ENCODE assay signal across 41 cellular contexts in the genomic region with DNA sequence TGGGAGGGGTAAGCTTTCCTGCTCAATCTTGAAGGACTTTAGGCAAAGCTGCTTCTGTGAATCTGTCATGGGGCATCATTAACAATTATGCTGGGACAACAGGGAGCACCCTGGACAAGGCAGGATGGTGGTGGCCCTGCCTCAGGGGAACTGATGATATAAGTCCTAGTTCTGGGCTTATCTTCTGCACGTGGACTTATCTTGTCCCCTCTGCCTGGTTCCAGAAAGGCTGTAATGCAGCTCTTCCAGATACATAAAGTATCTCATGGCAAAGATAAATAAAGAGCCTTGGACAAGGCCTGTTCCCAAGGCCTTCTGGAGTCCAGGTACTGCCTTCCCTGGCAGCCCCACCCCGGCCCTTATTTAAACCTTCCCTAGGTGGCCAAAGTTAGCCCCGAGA. TPM values are rescaled to one million over a fixed set of nuclear protein-coding genes. Genes with fewer than 3 reads are reported as not detected.
"Had no signal": no experiment of that assay in that cellular context is flagged by ENCODE, and none has a peak within 500 bp of the region (broad histone marks: within the 10 kb centered on the region; RNA-seq: fewer than 3 reads in every experiment).

No MANE protein-coding gene starts in this region.

- H3K27ac ChIP-seq: adrenal gland, ascending aorta, body of pancreas, brain microvascular endothelial cell, breast epithelium, cardiac muscle cell had no signal

- H3K4me3 ChIP-seq: adrenal gland, ascending aorta, body of pancreas, breast epithelium, cardiac muscle cell had no signal

- H3K4me1 Mint-ChIP-seq: activated T-helper 17 cell treated with anti-CD3 and anti-CD28 coated beads, Interleukin-2, amount 50 U/mL, for 72 hours had no signal

- FAIRE-seq: astrocyte, bronchial epithelial cell had no signal

- H3K9me3 Mint-ChIP-seq: activated naive CD4-positive, alpha-beta T cell treated with anti-CD3 and anti-CD28 coated beads for 36 hours; activated naive CD4-positive, alpha-beta T cell treated with anti-CD3 and anti-CD28 coated beads, Interleukin-2, amount 10 ng/mL, durations not matched to agents 7 days and 5 days; activated naive CD4-positive, alpha-beta T cell treated with anti-CD3 and anti-CD28 coated beads, Interleukin-2, amount 50 U/mL, for 24 hours; activated naive CD4-positive, alpha-beta T cell treated with anti-CD3 and anti-CD28 coated beads, Interleukin-2, amount 50 U/mL, for 72 hours; activated naive CD8-positive, alpha-beta T cell treated with anti-CD3 and anti-CD28 coated beads for 36 hours; activated naive CD8-positive, alpha-beta T cell treated with anti-CD3 and anti-CD28 coated beads, Interleukin-2, amount 10 ng/mL, durations not matched to agents 7 days and 5 days; activated naive CD8-positive, alpha-beta T cell treated with anti-CD3 and anti-CD28 coated beads, Interleukin-2, amount 50 U/mL, for 24 hours; activated T-cell treated with anti-CD3 and anti-CD28 coated beads, Interleukin-2, amount 50 U/mL, for 24 hours; activated T-cell treated with anti-CD3 and anti-CD28 coated beads, Interleukin-2, amount 50 U/mL, for 4 hours; activated T-cell treated with anti-CD3 and anti-CD28 coated beads, Interleukin-2, amount 50 U/mL, for 72 hours; activated T-helper 1 cell treated with anti-CD3 and anti-CD28 coated beads, Interleukin-12 subunit alpha, Interleukin-12 subunit beta, Interleukin-2, Interleukin-4 antibody, amounts not matched to agents 30 ng/mL and 10 ng/mL and 1 ng/mL, durations not matched to agents 14 hours and 24 hours and 36 hours; activated T-helper 17 cell treated with anti-CD3 and anti-CD28 coated beads, Interleukin-2, amount 50 U/mL, for 72 hours; activated T-helper 2 cell treated with anti-CD3 and anti-CD28 coated beads, Interferon-gamma antibody, Interleukin-2, Interleukin-4, amounts not matched to agents 10 μg/mL and 5 μg/mL and 100 μg/mL, durations not matched to agents 14 hours and 24 hours and 36 hours; brain; central memory CD8-positive, alpha-beta T cell had no signal

- H3K9me3 ChIP-seq: adrenal gland, ascending aorta, body of pancreas, breast epithelium had no signal

- H3K27me3 ChIP-seq: adrenal gland, ascending aorta, body of pancreas, brain microvascular endothelial cell, breast epithelium had no signal

- ATAC-seq: activated naive CD4-positive, alpha-beta T cell treated with anti-CD3 and anti-CD28 coated beads, Interleukin-2, amount 50 U/mL, for 72 hours; activated naive CD8-positive, alpha-beta T cell treated with anti-CD3 and anti-CD28 coated beads, Interleukin-2, amount 50 U/mL, for 24 hours; activated T-cell treated with anti-CD3 and anti-CD28 coated beads, Interleukin-2, amount 50 U/mL, for 4 hours; activated T-cell treated with anti-CD3 and anti-CD28 coated beads, Interleukin-2, amount 50 U/mL, for 72 hours; activated T-helper 17 cell treated with anti-CD3 and anti-CD28 coated beads, Interleukin-2, amount 50 U/mL, for 72 hours; body of pancreas had no signal

- H3K27ac Mint-ChIP-seq: activated naive CD4-positive, alpha-beta T cell treated with anti-CD3 and anti-CD28 coated beads for 36 hours; activated naive CD4-positive, alpha-beta T cell treated with anti-CD3 and anti-CD28 coated beads, Interleukin-2, amount 10 ng/mL, durations not matched to agents 7 days and 5 days; activated naive CD4-positive, alpha-beta T cell treated with anti-CD3 and anti-CD28 coated beads, Interleukin-2, amount 50 U/mL, for 24 hours; activated naive CD4-positive, alpha-beta T cell treated with anti-CD3 and anti-CD28 coated beads, Interleukin-2, amount 50 U/mL, for 72 hours; activated naive CD8-positive, alpha-beta T cell; activated naive CD8-positive, alpha-beta T cell treated with anti-CD3 and anti-CD28 coated beads for 36 hours; activated naive CD8-positive, alpha-beta T cell treated with anti-CD3 and anti-CD28 coated beads, Interleukin-2, amount 10 ng/mL, durations not matched to agents 7 days and 5 days; activated naive CD8-positive, alpha-beta T cell treated with anti-CD3 and anti-CD28 coated beads, Interleukin-2, amount 50 U/mL, for 24 hours; activated T-cell treated with anti-CD3 and anti-CD28 coated beads, Interleukin-2, amount 50 U/mL, for 24 hours; activated T-cell treated with anti-CD3 and anti-CD28 coated beads, Interleukin-2, amount 50 U/mL, for 72 hours; activated T-helper 1 cell treated with anti-CD3 and anti-CD28 coated beads, Interleukin-12 subunit alpha, Interleukin-12 subunit beta, Interleukin-2, Interleukin-4 antibody, amounts not matched to agents 30 ng/mL and 10 ng/mL and 1 ng/mL, durations not matched to agents 14 hours and 24 hours and 36 hours; activated T-helper 2 cell treated with anti-CD3 and anti-CD28 coated beads, Interferon-gamma antibody, Interleukin-2, Interleukin-4, amounts not matched to agents 10 μg/mL and 5 μg/mL and 100 μg/mL, durations not matched to agents 14 hours and 24 hours and 36 hours; brain had no signal

- H3K4me1 ChIP-seq: ascending aorta, breast epithelium had no signal

- H3K4me3 Mint-ChIP-seq: activated naive CD4-positive, alpha-beta T cell treated with anti-CD3 and anti-CD28 coated beads for 36 hours; activated naive CD4-positive, alpha-beta T cell treated with anti-CD3 and anti-CD28 coated beads, Interleukin-2, amount 10 ng/mL, durations not matched to agents 7 days and 5 days; activated naive CD4-positive, alpha-beta T cell treated with anti-CD3 and anti-CD28 coated beads, Interleukin-2, amount 50 U/mL, for 24 hours; activated naive CD8-positive, alpha-beta T cell; activated naive CD8-positive, alpha-beta T cell treated with anti-CD3 and anti-CD28 coated beads for 36 hours; activated naive CD8-positive, alpha-beta T cell treated with anti-CD3 and anti-CD28 coated beads, Interleukin-2, amount 10 ng/mL, durations not matched to agents 7 days and 5 days; activated naive CD8-positive, alpha-beta T cell treated with anti-CD3 and anti-CD28 coated beads, Interleukin-2, amount 50 U/mL, for 24 hours; activated T-cell treated with anti-CD3 and anti-CD28 coated beads, Interleukin-2, amount 50 U/mL, for 24 hours; activated T-cell treated with anti-CD3 and anti-CD28 coated beads, Interleukin-2, amount 50 U/mL, for 4 hours; activated T-cell treated with anti-CD3 and anti-CD28 coated beads, Interleukin-2, amount 50 U/mL, for 72 hours; activated T-helper 1 cell treated with anti-CD3 and anti-CD28 coated beads, Interleukin-12 subunit alpha, Interleukin-12 subunit beta, Interleukin-2, Interleukin-4 antibody, amounts not matched to agents 30 ng/mL and 10 ng/mL and 1 ng/mL, durations not matched to agents 14 hours and 24 hours and 36 hours; activated T-helper 17 cell treated with anti-CD3 and anti-CD28 coated beads, Interleukin-2, amount 50 U/mL, for 72 hours; brain; central memory CD8-positive, alpha-beta T cell had no signal

- H3K36me3 ChIP-seq: brain microvascular endothelial cell, breast epithelium, cardiac muscle cell had no signal

- DNase-seq: activated effector memory CD4-positive, alpha-beta T cell treated with anti-CD3 and anti-CD28 coated beads, Interleukin-2, amount 50 U/mL, for 16 hours; activated effector memory CD4-positive, alpha-beta T cell treated with Interleukin-2 at 50 U/mL for 16 hours; activated gamma-delta T cell; activated gamma-delta T cell treated with Interleukin-2 at 50 U/mL for 16 hours; activated naive CD4-positive, alpha-beta T cell; activated naive CD4-positive, alpha-beta T cell treated with anti-CD3 and anti-CD28 coated beads for 36 hours; activated naive CD4-positive, alpha-beta T cell treated with anti-CD3 and anti-CD28 coated beads, Interleukin-2, amount 10 ng/mL, durations not matched to agents 7 days and 5 days; activated naive CD4-positive, alpha-beta T cell treated with anti-CD3 and anti-CD28 coated beads, Interleukin-2, amount 50 U/mL, for 16 hours; activated naive CD4-positive, alpha-beta T cell treated with Interleukin-2 at 50 U/mL for 16 hours; activated naive CD8-positive, alpha-beta T cell treated with anti-CD3 and anti-CD28 coated beads for 36 hours; activated naive CD8-positive, alpha-beta T cell treated with anti-CD3 and anti-CD28 coated beads, Interleukin-2, amount 10 ng/mL, durations not matched to agents 7 days and 5 days; activated naive CD8-positive, alpha-beta T cell treated with anti-CD3 and anti-CD28 coated beads, Interleukin-2, amount 50 U/mL, for 24 hours; activated T-cell treated with anti-CD3 and anti-CD28 coated beads, Interleukin-2, amount 50 U/mL, for 24 hours; activated T-cell treated with anti-CD3 and anti-CD28 coated beads, Interleukin-2, amount 50 U/mL, for 4 hours; activated T-cell treated with anti-CD3 and anti-CD28 coated beads, Interleukin-2, amount 50 U/mL, for 48 hours; activated T-cell treated with anti-CD3 and anti-CD28 coated beads, Interleukin-2, amount 50 U/mL, for 72 hours; adrenal gland; amniotic stem cell; amygdala; anterior cingulate cortex; aorta; body of pancreas; brain microvascular endothelial cell; caudate nucleus; central memory CD4-positive, alpha-beta T cell; cerebellar nuclear complex had no signal

- H3K27me3 Mint-ChIP-seq: activated naive CD4-positive, alpha-beta T cell treated with anti-CD3 and anti-CD28 coated beads, Interleukin-2, amount 50 U/mL, for 24 hours; activated naive CD8-positive, alpha-beta T cell; activated naive CD8-positive, alpha-beta T cell treated with anti-CD3 and anti-CD28 coated beads for 36 hours; activated naive CD8-positive, alpha-beta T cell treated with anti-CD3 and anti-CD28 coated beads, Interleukin-2, amount 10 ng/mL, durations not matched to agents 7 days and 5 days; activated naive CD8-positive, alpha-beta T cell treated with anti-CD3 and anti-CD28 coated beads, Interleukin-2, amount 50 U/mL, for 24 hours; activated T-cell treated with anti-CD3 and anti-CD28 coated beads, Interleukin-2, amount 50 U/mL, for 24 hours; activated T-helper 17 cell treated with anti-CD3 and anti-CD28 coated beads, Interleukin-2, amount 50 U/mL, for 72 hours; central memory CD8-positive, alpha-beta T cell had no signal

- H3K36me3 Mint-ChIP-seq: activated naive CD4-positive, alpha-beta T cell treated with anti-CD3 and anti-CD28 coated beads, Interleukin-2, amount 50 U/mL, for 72 hours; brain had no signal

RNA-seq across cellular contexts. Expression of a gene that starts 6.0 kb away (rescaled TPM):
- total RNA-seq: activated T-helper 1 cell treated with anti-CD3 and anti-CD28 coated beads, Interleukin-12 subunit alpha, Interleukin-12 subunit beta, Interleukin-2, Interleukin-4 antibody, amounts not matched to agents 30 ng/mL and 10 ng/mL and 1 ng/mL, durations not matched to agents 14 hours and 24 hours and 36 hours; aorta; ascending aorta had no signal

RNA-seq across cellular contexts. Expression of a gene that starts 8.2 kb away (rescaled TPM):
- polyA plus RNA-seq: cardiac muscle cell had no signal

RNA-seq across cellular contexts. Expression of a gene that starts 18.3 kb away (rescaled TPM):
- total RNA-seq: activated naive CD4-positive, alpha-beta T cell treated with anti-CD3 and anti-CD28 coated beads for 36 hours; activated T-helper 1 cell treated with anti-CD3 and anti-CD28 coated beads, Interleukin-12 subunit alpha, Interleukin-12 subunit beta, Interleukin-2, Interleukin-4 antibody, amounts not matched to agents 30 ng/mL and 10 ng/mL and 1 ng/mL, durations not matched to agents 14 hours and 24 hours and 36 hours; activated T-helper 2 cell treated with anti-CD3 and anti-CD28 coated beads, Interferon-gamma antibody, Interleukin-2, Interleukin-4, amounts not matched to agents 10 μg/mL and 5 μg/mL and 100 μg/mL, durations not matched to agents 14 hours and 24 hours and 36 hours; aorta; ascending aorta; astrocyte; bronchial epithelial cell; cardiac septum; chondrocyte had no signal
